In the genomic region with DNA sequence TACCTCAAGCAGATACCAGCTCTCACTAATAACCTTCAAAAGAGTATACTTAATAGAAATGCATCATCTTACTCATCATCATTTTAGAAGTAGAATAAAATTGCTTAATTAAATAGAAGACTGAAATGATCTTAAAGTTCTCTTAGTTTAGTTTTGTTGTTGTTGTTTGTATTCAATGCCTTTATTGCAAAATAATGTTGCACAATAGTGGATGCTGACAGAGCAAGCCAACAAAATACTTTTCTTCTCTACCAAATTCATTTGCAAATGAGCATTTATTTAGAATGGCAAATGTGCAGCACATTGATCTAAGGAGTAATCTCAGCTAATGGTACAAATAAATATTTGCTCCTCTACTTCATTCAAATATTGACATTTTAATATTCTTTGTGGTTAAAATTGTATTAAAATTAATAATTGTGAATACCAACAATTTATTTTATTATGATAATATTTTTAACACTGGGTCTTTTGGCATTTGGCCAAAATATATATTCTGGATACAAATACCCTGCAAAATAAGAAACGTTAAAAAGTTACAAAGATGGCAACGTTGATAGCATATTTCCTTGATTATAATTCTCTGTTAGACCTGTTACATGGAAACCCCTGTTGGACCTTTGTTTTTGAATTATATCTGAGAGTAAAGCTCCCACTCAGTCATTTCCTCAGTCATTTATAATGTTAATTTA, we compare ENCODE assay signal across 31 cellular contexts.
"Had no signal": no experiment of that assay in that cellular context is flagged by ENCODE, and none has a peak within 500 bp of the region (broad histone marks: within the 10 kb centered on the region; RNA-seq: fewer than 3 reads in every experiment).

No MANE protein-coding gene starts in this region.

- H2AFZ ChIP-seq: neural progenitor cell, parathyroid adenoma had no signal

- H3K79me2 ChIP-seq: parathyroid adenoma had no signal

- H3K27ac Mint-ChIP-seq: natural killer cell; nephron; neural progenitor cell; progenitor cell of endocrine pancreas; stimulated activated memory B cell treated with anti-CD40 and anti-IgM and Interleukin-4, amounts not matched to agents 10 μg/mL and 1 μg/mL and 100 μg/mL, for 72 hours; stimulated activated naive CD8-positive, alpha-beta T cell treated with anti-CD3 and anti-CD28 coated beads, Interleukin-15, amount 100 ng/mL, for 72 hours; type B pancreatic cell had no signal

- H3K4me1 Mint-ChIP-seq: natural killer cell; nephron; neural progenitor cell; stimulated activated memory B cell treated with anti-CD40 and anti-IgM and Interleukin-4, amounts not matched to agents 10 μg/mL and 1 μg/mL and 100 μg/mL, for 72 hours; stimulated activated naive CD8-positive, alpha-beta T cell treated with anti-CD3 and anti-CD28 coated beads, Interleukin-15, amount 100 ng/mL, for 72 hours had no signal

- H3K27me3 Mint-ChIP-seq: progenitor cell of endocrine pancreas; stimulated activated memory B cell treated with anti-CD40 and anti-IgM and Interleukin-4, amounts not matched to agents 10 μg/mL and 1 μg/mL and 100 μg/mL, for 72 hours; stimulated activated naive CD8-positive, alpha-beta T cell treated with anti-CD3 and anti-CD28 coated beads, Interleukin-15, amount 100 ng/mL, for 72 hours had no signal

- H3K9me3 Mint-ChIP-seq: nephron, neural progenitor cell, type B pancreatic cell had no signal

- DNase-seq: natural killer cell; occipital lobe; ovary; posterior cingulate gyrus; psoas muscle; right cardiac atrium; spleen; stimulated activated CD4-positive, alpha-beta T cell treated with anti-CD3 and anti-CD28 coated beads, Interleukin-12 subunit alpha, Interleukin-12 subunit beta, amount 100 ng/mL, for 4 hours; stimulated activated CD4-positive, alpha-beta T cell treated with anti-CD3 and anti-CD28 coated beads, Interleukin-1b, Interleukin-23, amount 100 ng/mL, for 48 hours; stimulated activated CD4-positive, alpha-beta T cell treated with anti-CD3 and anti-CD28 coated beads, Interleukin-4, amount 100 ng/mL, for 1 hour; stimulated activated CD4-positive, alpha-beta T cell treated with anti-CD3 and anti-CD28 coated beads, Interleukin-4, amount 100 ng/mL, for 4 hours; stimulated activated CD8-positive, alpha-beta memory T cell treated with anti-CD3 and anti-CD28 coated beads, Interleukin-4, amount 100 ng/mL, for 48 hours; stimulated activated naive CD4-positive, alpha-beta T cell; stimulated activated naive CD8-positive, alpha-beta T cell treated with anti-CD3 and anti-CD28 coated beads, Interleukin-15, amount 100 ng/mL, for 72 hours; stimulated activated naive CD8-positive, alpha-beta T cell treated with anti-CD3 and anti-CD28 coated beads, Interleukin-15, Interleukin-2, amounts not matched to agents 100 U/mL and 50 U/mL, for 24 hours; substantia nigra; testis; tibial artery; transverse colon; upper lobe of right lung; uterus had no signal

- H3K9me3 ChIP-seq: ovary, psoas muscle, spleen, suprapubic skin, testis, tibial artery, transverse colon, upper lobe of right lung, uterus had no signal

- H3K36me3 Mint-ChIP-seq: natural killer cell; neural progenitor cell; stimulated activated memory B cell treated with anti-CD40 and anti-IgM and Interleukin-4, amounts not matched to agents 10 μg/mL and 1 μg/mL and 100 μg/mL, for 72 hours; type B pancreatic cell had no signal

- ATAC-seq: natural killer cell; psoas muscle; right cardiac atrium; sciatic nerve; stimulated activated memory B cell treated with anti-CD40 and anti-IgM and Interleukin-4, amounts not matched to agents 10 μg/mL and 1 μg/mL and 100 μg/mL, for 72 hours; stimulated activated naive CD8-positive, alpha-beta T cell treated with anti-CD3 and anti-CD28 coated beads, Interleukin-15, amount 100 ng/mL, for 72 hours; stimulated activated naive CD8-positive, alpha-beta T cell treated with anti-CD3 and anti-CD28 coated beads, Interleukin-15, Interleukin-2, amounts not matched to agents 100 U/mL and 50 U/mL, for 24 hours; upper lobe of right lung had no signal

- H3K4me3 ChIP-seq: neural progenitor cell, ovary, psoas muscle, skin epidermis, smooth muscle cell, spleen, suprapubic skin, testis, tibial artery, transverse colon, upper lobe of right lung, uterus had no signal

- H3K4me3 Mint-ChIP-seq: natural killer cell; nephron; neural progenitor cell; stimulated activated memory B cell treated with anti-CD40 and anti-IgM and Interleukin-4, amounts not matched to agents 10 μg/mL and 1 μg/mL and 100 μg/mL, for 72 hours; stimulated activated naive CD8-positive, alpha-beta T cell treated with anti-CD3 and anti-CD28 coated beads, Interleukin-15, amount 100 ng/mL, for 72 hours; type B pancreatic cell had no signal

- H3K27me3 ChIP-seq: neural progenitor cell, ovary, spleen, suprapubic skin, testis, tibial artery, transverse colon, upper lobe of right lung, uterus had no signal

- H3K9ac ChIP-seq: neural progenitor cell, parathyroid adenoma had no signal

- H3K36me3 ChIP-seq: neural progenitor cell, ovary, spleen, suprapubic skin, tibial artery, transverse colon, upper lobe of right lung, uterus had no signal

- H3K27ac ChIP-seq: neural progenitor cell, ovary, parathyroid adenoma, psoas muscle, skin epidermis, spleen, suprapubic skin, testis, tibial artery, transverse colon, upper lobe of right lung, uterus had no signal

- H3K4me2 ChIP-seq: neural progenitor cell, smooth muscle cell had no signal

- H3K4me1 ChIP-seq: parathyroid adenoma, psoas muscle, spleen, suprapubic skin, testis, tibial artery, transverse colon, upper lobe of right lung, uterus had no signal
